20 cellular contexts compared by ENCODE assay signal in genomic region chr3:49110780-49111179, GRCh38. TPM values are rescaled to one million over a fixed set of nuclear protein-coding genes. Genes with fewer than 3 reads are reported as not detected.
"Had no signal": no experiment of that assay in that cellular context is flagged by ENCODE, and none has a peak within 500 bp of the region (broad histone marks: within the 10 kb centered on the region; RNA-seq: fewer than 3 reads in every experiment).

No MANE protein-coding gene starts in this region.

- H3K27ac ChIP-seq: epithelial cell of prostate, esophagus muscularis mucosa, gastrocnemius medialis, lower lobe of right lung, parathyroid adenoma, psoas muscle, sigmoid colon, skin epidermis, stomach, thoracic aorta, transverse colon had no signal

- H3K4me1 ChIP-seq: parathyroid adenoma, psoas muscle had no signal

- H3K27me3 ChIP-seq: esophagus muscularis mucosa, gastrocnemius medialis, sigmoid colon, stomach, transverse colon had no signal

- H3K9me3 ChIP-seq: esophagus muscularis mucosa, gastrocnemius medialis, lower lobe of right lung, psoas muscle, sigmoid colon, stomach, thoracic aorta, transverse colon had no signal

- ATAC-seq: gastrocnemius medialis, left lobe of liver, lower lobe of right lung had no signal

- H2AFZ ChIP-seq: parathyroid adenoma had no signal

- H3K4me3 ChIP-seq: esophagus muscularis mucosa, gastrocnemius medialis, lower lobe of right lung, psoas muscle, sigmoid colon, skin epidermis, stomach, thoracic aorta, transverse colon had no signal

- DNase-seq: effector memory CD4-positive, alpha-beta T cell; gastrocnemius medialis; islet precursor cell; lower lobe of right lung; occipital lobe; psoas muscle; retina; sigmoid colon; stimulated activated CD4-positive, alpha-beta T cell treated with anti-CD3 and anti-CD28 coated beads, Interleukin-2, amount 100 ng/mL, for 24 hours; stimulated activated CD4-positive, alpha-beta T cell treated with anti-CD3 and anti-CD28 coated beads, Interleukin-4, amount 100 ng/mL, for 4 hours; stimulated activated naive CD4-positive, alpha-beta T cell; stomach; transverse colon had no signal

- H3K9ac ChIP-seq: parathyroid adenoma had no signal

RNA-seq across cellular contexts. Expression of gene LAMB2, which starts 22.1 kb away (rescaled TPM):
- total RNA-seq: natural killer cell treated with Interleukin-12 subunit alpha and Interleukin-12 subunit beta and Interleukin-15 and Interleukin-18, amount 100 ng/mL, for 72 hours had no signal
